In genomic region chr3:8506611-8507061, GRCh38 we compare ENCODE assay signal across 17 cellular contexts. TPM values are rescaled to one million over a fixed set of nuclear protein-coding genes. Genes with fewer than 3 reads are reported as not detected.
A peak's percentile ranks its signal among the peaks of the same experiment; 100 is the strongest.
DNase-seq lines count a peak whose midpoint lies in the region; ATAC-seq and TF ChIP-seq lines count a peak whose summit lies in the region.
"Had no signal": no experiment of that assay in that cellular context is flagged by ENCODE, and none has a peak within 500 bp of the region (broad histone marks: within the 10 kb centered on the region; RNA-seq: fewer than 3 reads in every experiment).

No MANE protein-coding gene starts in this region.

- intact Hi-C loops in lower lobe of right lung (cut with DNase I) (no loop called here), vagina (cut with DNase I) (loop anchor here (10.0 kb wide), 1 partner anchor 48 kb away; no protein-coding TSS in a partner anchor)

- H3K27ac ChIP-seq in lower lobe of right lung (peak overlapping the region; percentile 72), vagina (peak overlapping the region; percentile 33)
- H3K27ac ChIP-seq: 22Rv1 had no signal

- H3K9me3 ChIP-seq in lower lobe of right lung = no peaks in the 10 kb centered on the region
- H3K9me3 ChIP-seq in vagina = no peaks in the 10 kb centered on the region

- peaks cover 94% of the 10 kb centered on the region for H3K4me1 Mint-ChIP-seq in chondrocyte (ENCODE audit: low read depth)
- peaks cover 43% of the 10 kb centered on the region for H3K4me1 Mint-ChIP-seq in nephron progenitor cell

- H3K36me3 ChIP-seq in lower lobe of right lung = peaks cover 5% of the 10 kb centered on the region
- H3K36me3 ChIP-seq in vagina = no peaks in the 10 kb centered on the region

- peak in 1 of 2 donors; percentile 49 for ATAC-seq in lower lobe of right lung
- ATAC-seq in GM21367 (IDR thresholded peaks at IDR 0.05; ENCODE audit: unreplicated experiment) = no peak
- ATAC-seq: stimulated activated memory B cell treated with anti-CD40 and anti-IgM and Interleukin-4, amounts not matched to agents 10 μg/mL and 1 μg/mL and 100 μg/mL, for 72 hours had no signal

- H3K9me3 Mint-ChIP-seq in chondrocyte (ENCODE audit: low read depth) (no peaks in the 10 kb centered on the region), nephron progenitor cell (no peaks in the 10 kb centered on the region)
- H3K9me3 Mint-ChIP-seq: activated T-helper 1 cell treated with anti-CD3 and anti-CD28 coated beads, Interleukin-12 subunit alpha, Interleukin-12 subunit beta, Interleukin-2, Interleukin-4 antibody, amounts not matched to agents 30 ng/mL and 10 ng/mL and 1 ng/mL, durations not matched to agents 14 hours and 24 hours and 36 hours; stimulated activated memory B cell treated with anti-CD40 and anti-IgM and Interleukin-4, amounts not matched to agents 10 μg/mL and 1 μg/mL and 100 μg/mL, for 72 hours had no signal

- DNase-seq in NCI-H2029 treated with DMSO at 0.1 percent for 48 hours (lab: John Stamatoyannopoulos, UW) (peak; percentile 54), NCI-H2029 (lab: John Stamatoyannopoulos, UW) (no peak), chondrocyte (ENCODE audit: low spot score) (no peak), lower lobe of right lung (no peak), vagina (ENCODE audit: extremely low spot score in 2 of 2) (no peak), islet precursor cell (no peak), nephron progenitor cell (no peak)
- DNase-seq: activated CD4-positive, alpha-beta T cell treated with anti-CD3 and anti-CD28 coated beads for 1 hour; cerebellar nuclear complex; foreskin melanocyte; NCI-H1092 treated with DMSO at 0.1 percent for 48 hours; NCI-H526 treated with DMSO at 0.1 percent for 48 hours; nucleus accumbens had no signal

- no peak for TF ChIP-seq POLR2A in vagina (IDR thresholded peaks at IDR 0.05)

- peak overlapping the region; percentile 82 for H3K4me3 Mint-ChIP-seq in chondrocyte (ENCODE audit: unreplicated experiment)
- no peak overlapping the region for H3K4me3 Mint-ChIP-seq in nephron progenitor cell
- H3K4me3 Mint-ChIP-seq: activated T-helper 1 cell treated with anti-CD3 and anti-CD28 coated beads, Interleukin-12 subunit alpha, Interleukin-12 subunit beta, Interleukin-2, Interleukin-4 antibody, amounts not matched to agents 30 ng/mL and 10 ng/mL and 1 ng/mL, durations not matched to agents 14 hours and 24 hours and 36 hours; stimulated activated memory B cell treated with anti-CD40 and anti-IgM and Interleukin-4, amounts not matched to agents 10 μg/mL and 1 μg/mL and 100 μg/mL, for 72 hours had no signal

- H3K27me3 ChIP-seq in lower lobe of right lung (ENCODE audit: low read depth) = no peaks in the 10 kb centered on the region
- H3K27me3 ChIP-seq in vagina = no peaks in the 10 kb centered on the region

- peak overlapping the region; percentile 96 for H3K27ac Mint-ChIP-seq in chondrocyte (ENCODE audit: unreplicated experiment)
- H3K27ac Mint-ChIP-seq in nephron progenitor cell = no peak overlapping the region
- H3K27ac Mint-ChIP-seq: activated T-helper 1 cell treated with anti-CD3 and anti-CD28 coated beads, Interleukin-12 subunit alpha, Interleukin-12 subunit beta, Interleukin-2, Interleukin-4 antibody, amounts not matched to agents 30 ng/mL and 10 ng/mL and 1 ng/mL, durations not matched to agents 14 hours and 24 hours and 36 hours had no signal

- TF ChIP-seq CTCF in chondrocyte (IDR thresholded peaks at IDR 0.05) (no peak), lower lobe of right lung (IDR thresholded peaks at IDR 0.05) (no peak), vagina (IDR thresholded peaks at IDR 0.05) (no peak), nephron progenitor cell (IDR thresholded peaks at IDR 0.05) (no peak)

- H3K27me3 Mint-ChIP-seq in chondrocyte (ENCODE audit: low read depth) (no peaks in the 10 kb centered on the region), nephron progenitor cell (ENCODE audit: low read depth, poor library complexity) (peaks cover 5% of the 10 kb centered on the region)
- H3K27me3 Mint-ChIP-seq: stimulated activated memory B cell treated with anti-CD40 and anti-IgM and Interleukin-4, amounts not matched to agents 10 μg/mL and 1 μg/mL and 100 μg/mL, for 72 hours had no signal

- H3K4me1 ChIP-seq in lower lobe of right lung = peaks cover 52% of the 10 kb centered on the region
- peaks cover 55% of the 10 kb centered on the region for H3K4me1 ChIP-seq in vagina

- peaks cover 44% of the 10 kb centered on the region for H3K36me3 Mint-ChIP-seq in chondrocyte (ENCODE audit: low read depth)
- no peaks in the 10 kb centered on the region for H3K36me3 Mint-ChIP-seq in nephron progenitor cell (ENCODE audit: low read depth)

- H3K4me3 ChIP-seq in lower lobe of right lung = peak overlapping the region; percentile 54
- peak overlapping the region in 1 of 2 donors; percentile 11 for H3K4me3 ChIP-seq in vagina

RNA-seq across cellular contexts. Expression of gene LMCD1, which starts 5.0 kb away (rescaled TPM):
- total RNA-seq in chondrocyte (260 to 268 TPM (median 263 TPM) in 3 replicates), lower lobe of right lung (93.6 TPM), vagina (78.3 TPM)
